ENCODE assay signal across 15 cellular contexts in the genomic region with DNA sequence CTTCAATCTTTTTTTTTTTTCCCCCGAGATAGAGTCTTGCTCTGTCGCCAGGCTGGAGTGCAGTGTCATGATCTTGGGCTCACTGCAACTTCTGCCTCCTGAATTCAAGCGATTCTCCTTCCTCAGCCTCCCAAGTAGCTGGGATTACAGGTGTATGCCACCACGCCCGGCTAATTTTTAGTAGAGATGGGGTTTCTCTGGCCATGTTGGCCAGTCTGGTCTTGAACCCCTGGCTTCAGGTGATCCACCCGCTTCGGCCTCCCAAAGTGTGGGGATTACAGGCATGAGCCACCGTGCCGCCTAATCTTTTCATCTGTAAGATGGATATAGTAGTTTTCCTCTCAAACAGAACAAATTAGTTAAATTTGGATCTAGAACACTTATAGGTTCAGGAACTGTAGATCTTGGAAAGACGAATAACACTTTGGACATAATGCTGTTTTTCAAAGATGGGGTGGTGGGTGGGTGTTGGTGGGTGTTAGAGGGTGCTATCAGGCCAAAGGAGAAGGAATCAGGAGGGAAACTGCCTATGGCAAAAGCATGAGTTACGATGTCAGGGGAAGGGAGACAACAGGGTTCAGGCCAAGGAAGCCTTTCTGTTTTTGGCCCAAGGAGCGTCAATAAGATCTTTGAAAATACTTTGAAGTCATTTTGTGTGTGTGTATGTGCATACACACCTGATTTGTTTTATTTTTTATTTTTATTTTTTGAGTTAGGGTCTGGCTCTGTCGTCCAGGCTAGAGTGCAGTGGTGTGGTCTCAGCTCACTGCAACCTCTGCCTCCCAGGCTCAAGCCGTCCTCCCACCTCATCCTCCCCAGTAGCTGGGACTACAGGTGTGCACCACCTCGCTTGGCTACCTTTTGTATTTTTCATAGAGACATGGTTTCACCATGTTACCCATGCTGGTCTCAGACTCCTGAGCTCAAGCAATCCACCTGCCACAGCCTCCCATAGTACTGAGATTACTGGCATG. TPM values are rescaled to one million over a fixed set of nuclear protein-coding genes. Genes with fewer than 3 reads are reported as not detected.
A peak's percentile ranks its signal among the peaks of the same experiment; 100 is the strongest.
DNase-seq lines count a peak whose midpoint lies in the region; ATAC-seq and TF ChIP-seq lines count a peak whose summit lies in the region.
"Had no signal": no experiment of that assay in that cellular context is flagged by ENCODE, and none has a peak within 500 bp of the region (broad histone marks: within the 10 kb centered on the region; RNA-seq: fewer than 3 reads in every experiment).

No MANE protein-coding gene starts in this region.

- H2BK20ac ChIP-seq in H9 (ENCODE audit: low read depth, low read length, poor library complexity, severe bottlenecking), result no peak overlapping the region

- H3K27ac Mint-ChIP-seq in T-helper 2 cell treated with Interferon-gamma antibody and Interleukin-4, amounts not matched to agents 5 μg/mL and 100 μg/mL, for 36 hours, result peak overlapping the region; percentile 67
- H3K27ac Mint-ChIP-seq in H9 (peak overlapping the region in 2 of 3 experiments; percentile 41 to 80; a peak in 4 of 7 replicates), naive B cell (peak overlapping the region in 4 of 6 donors; percentile 14 to 49 (median 30))
- peak overlapping the region; percentile 31 for H3K27ac Mint-ChIP-seq in activated CD8-positive, alpha-beta memory T cell treated with anti-CD3 and anti-CD28 coated beads, Interleukin-2, amount 10 ng/mL, durations not matched to agents 7 days and 5 days

- H3K23me2 ChIP-seq in H9 (ENCODE audit: insufficient read length, low read depth, low read length, poor library complexity, severe bottlenecking), result no peaks in the 10 kb centered on the region

- H3K79me2 ChIP-seq in H9 (ENCODE audit: insufficient read depth, low read length), result no peaks in the 10 kb centered on the region

- H3K4me2 ChIP-seq in H9 (ENCODE audit: insufficient read depth, insufficient read length, low read length), result no peak overlapping the region

- TF ChIP-seq CTCF in H9 (conservative IDR thresholded peaks at IDR 0.05), result no peak

- H3K27me3 Mint-ChIP-seq in T-helper 2 cell treated with Interferon-gamma antibody and Interleukin-4, amounts not matched to agents 5 μg/mL and 100 μg/mL, for 36 hours (ENCODE audit: low read depth), result no peaks in the 10 kb centered on the region
- H3K27me3 Mint-ChIP-seq in H9 (ENCODE audit: low read depth) (peaks cover 2% of the 10 kb centered on the region), naive B cell (no peaks in the 10 kb centered on the region)
- no peaks in the 10 kb centered on the region for H3K27me3 Mint-ChIP-seq in activated CD8-positive, alpha-beta memory T cell treated with anti-CD3 and anti-CD28 coated beads, Interleukin-2, amount 10 ng/mL, durations not matched to agents 7 days and 5 days

- H3K27ac ChIP-seq in H9 (ENCODE audit: insufficient read length, low read depth, low read length), result no peak overlapping the region
- H3K27ac ChIP-seq: adrenal gland, coronary artery had no signal

- H3K4ac ChIP-seq in H9 (ENCODE audit: low read depth, low read length), result no peak overlapping the region

- no peak overlapping the region for H2AK5ac ChIP-seq in H9 (ENCODE audit: insufficient read length, low read length)

- no peak overlapping the region for H2BK5ac ChIP-seq in H9 (ENCODE audit: insufficient read length, low read length)

- no peak overlapping the region for H2BK12ac ChIP-seq in H9 (ENCODE audit: insufficient read length, low read depth, low read length)

- H3K14ac ChIP-seq in H9 (ENCODE audit: insufficient read depth, low read length), result no peak overlapping the region

- no peak overlapping the region for H3K23ac ChIP-seq in H9 (ENCODE audit: insufficient read length, low read depth, low read length)

- H3K9me3 ChIP-seq in H9 (ENCODE audit: control insufficient read depth, low read depth, low read length), result no peaks in the 10 kb centered on the region
- H3K9me3 ChIP-seq: adrenal gland had no signal

- no peak overlapping the region for H2BK120ac ChIP-seq in H9 (ENCODE audit: low read depth, low read length, poor library complexity, severe bottlenecking)

- CTCF ChIA-PET in activated CD8-positive, alpha-beta memory T cell treated with anti-CD3 and anti-CD28 coated beads, Interleukin-2, amount 10 ng/mL, durations not matched to agents 7 days and 5 days (lab: Charles Lee), result interaction anchor here (1.9 kb wide), 1 partner anchor 11 kb away, joined by 6 read pairs; no protein-coding TSS in a partner anchor

- H3T11ph ChIP-seq in H9 (ENCODE audit: low read length), result no peak overlapping the region

- H3K79me1 ChIP-seq in H9 (ENCODE audit: insufficient read depth, low read depth, low read length, poor library complexity, severe bottlenecking), result no peaks in the 10 kb centered on the region

- no peaks in the 10 kb centered on the region for H4K20me1 ChIP-seq in H9 (ENCODE audit: control insufficient read depth, insufficient read depth, insufficient read length)

- H4K5ac ChIP-seq in H9 (ENCODE audit: insufficient read length, low read depth, low read length), result no peak overlapping the region

- no peak overlapping the region for H4K91ac ChIP-seq in H9 (ENCODE audit: insufficient read length, low read depth, low read length)

- no peak overlapping the region for H3K18ac ChIP-seq in H9 (ENCODE audit: insufficient read length, low read depth, low read length)

- H2AFZ ChIP-seq in H9 (ENCODE audit: low read length), result no peak overlapping the region

- no peak for ATAC-seq in activated CD8-positive, alpha-beta memory T cell treated with anti-CD3 and anti-CD28 coated beads, Interleukin-2, amount 10 ng/mL, durations not matched to agents 7 days and 5 days
- ATAC-seq in naive B cell (ENCODE audit: low read depth in 2 of 2) (no peak), GM19395 (IDR thresholded peaks at IDR 0.05; ENCODE audit: unreplicated experiment) (no peak)

- no peak overlapping the region for H3K56ac ChIP-seq in H9 (ENCODE audit: insufficient read length, low read depth, low read length)

- peaks cover 62% of the 10 kb centered on the region for H3K36me3 Mint-ChIP-seq in T-helper 2 cell treated with Interferon-gamma antibody and Interleukin-4, amounts not matched to agents 5 μg/mL and 100 μg/mL, for 36 hours (ENCODE audit: low read depth)
- peaks cover 63 to 75% (median 64%) of the 10 kb centered on the region in 3 experiments for H3K36me3 Mint-ChIP-seq in H9 (ENCODE audit: insufficient read depth in 1 of 3, low read depth in 3 of 3)
- peaks cover 54% of the 10 kb centered on the region for H3K36me3 Mint-ChIP-seq in activated CD8-positive, alpha-beta memory T cell treated with anti-CD3 and anti-CD28 coated beads, Interleukin-2, amount 10 ng/mL, durations not matched to agents 7 days and 5 days
- H3K36me3 Mint-ChIP-seq in naive B cell, result peaks cover 20 to 34% of the 10 kb centered on the region in 2 donors

- no peaks in the 10 kb centered on the region for H3K9me3 Mint-ChIP-seq in T-helper 2 cell treated with Interferon-gamma antibody and Interleukin-4, amounts not matched to agents 5 μg/mL and 100 μg/mL, for 36 hours
- no peaks in the 10 kb centered on the region for H3K9me3 Mint-ChIP-seq in H9
- H3K9me3 Mint-ChIP-seq in activated CD8-positive, alpha-beta memory T cell treated with anti-CD3 and anti-CD28 coated beads, Interleukin-2, amount 10 ng/mL, durations not matched to agents 7 days and 5 days (ENCODE audit: low read depth), result no peaks in the 10 kb centered on the region
- H3K9me3 Mint-ChIP-seq in naive B cell, result no peaks in the 10 kb centered on the region

- no peak overlapping the region for H3K4me3 Mint-ChIP-seq in T-helper 2 cell treated with Interferon-gamma antibody and Interleukin-4, amounts not matched to agents 5 μg/mL and 100 μg/mL, for 36 hours
- H3K4me3 Mint-ChIP-seq in H9 (peak overlapping the region in 1 of 2 experiments; percentile 5; a peak in 1 of 5 replicates), naive B cell (no peak overlapping the region)
- no peak overlapping the region for H3K4me3 Mint-ChIP-seq in activated CD8-positive, alpha-beta memory T cell treated with anti-CD3 and anti-CD28 coated beads, Interleukin-2, amount 10 ng/mL, durations not matched to agents 7 days and 5 days

- H3K27me3 ChIP-seq in H9 (ENCODE audit: insufficient read depth, low read length), result no peaks in the 10 kb centered on the region
- H3K27me3 ChIP-seq: adrenal gland had no signal

- peaks cover 29% of the 10 kb centered on the region for H3K4me1 Mint-ChIP-seq in T-helper 2 cell treated with Interferon-gamma antibody and Interleukin-4, amounts not matched to agents 5 μg/mL and 100 μg/mL, for 36 hours (ENCODE audit: low read depth)
- H3K4me1 Mint-ChIP-seq in H9 (peaks cover 27 to 30% of the 10 kb centered on the region in 2 experiments), naive B cell (peaks cover 14 to 36% (median 15%) of the 10 kb centered on the region in 3 donors)
- H3K4me1 Mint-ChIP-seq in activated CD8-positive, alpha-beta memory T cell treated with anti-CD3 and anti-CD28 coated beads, Interleukin-2, amount 10 ng/mL, durations not matched to agents 7 days and 5 days, result peaks cover 35% of the 10 kb centered on the region

- no peak overlapping the region for H4K8ac ChIP-seq in H9 (replicated peaks; ENCODE audit: insufficient read length, low read depth, low read length)

- no peaks in the 10 kb centered on the region for H3K4me1 ChIP-seq in H9 (ENCODE audit: insufficient read depth, low read length)

- no CpG with 5 or more reads among the region's 15 CpGs for WGBS in H9 (ENCODE audit: extremely low coverage, insufficient read length, low lambda C conversion rate)

- DNase-seq in T-helper 2 cell treated with Interferon-gamma antibody and Interleukin-4, amounts not matched to agents 5 μg/mL and 100 μg/mL, for 36 hours (ENCODE audit: low spot score), result no peak
- DNase-seq in T-helper 2 cell (no peak), H9 (no peak), naive B cell (no peak), UCSD-AML1 (lab: John Stamatoyannopoulos, UW; ENCODE audit: unreplicated experiment) (no peak), AML-193 (lab: John Stamatoyannopoulos, UW) (no peak)
- no peak for DNase-seq in activated CD8-positive, alpha-beta memory T cell treated with anti-CD3 and anti-CD28 coated beads, Interleukin-2, amount 10 ng/mL, durations not matched to agents 7 days and 5 days
- DNase-seq: adrenal gland, COR-L47, IMR-90, NCI-H1436, small intestine, T-helper 9 cell had no signal

- H3K9ac ChIP-seq in H9 (ENCODE audit: extremely low read depth, insufficient read length, low read length), result no peak overlapping the region

- no peak overlapping the region for H2BK15ac ChIP-seq in H9 (ENCODE audit: low read depth, low read length)

RNA-seq across cellular contexts. Expression of a gene that starts 6.8 kb away (rescaled TPM):
- 3,719 and 3,769 TPM in 2 replicates for total RNA-seq in H9 (2021)
- 1,000 to 10,000 TPM; 2,001 to 2,301 TPM for total RNA-seq in activated CD8-positive, alpha-beta memory T cell treated with anti-CD3 and anti-CD28 coated beads, Interleukin-2, amount 10 ng/mL, durations not matched to agents 7 days and 5 days
- polyA plus RNA-seq in naive B cell (ENCODE audit: low read depth in 6 of 6), result 1,000 to 10,000 TPM; 1,779 to 4,557 (median 3,922) TPM
